19 cellular contexts compared by ENCODE assay signal in genomic region chr12:131384544-131384855, GRCh38.
DNase-seq lines count a peak whose midpoint lies in the region; ATAC-seq, FAIRE-seq and TF ChIP-seq lines count a peak whose summit lies in the region.
"Had no signal": no experiment of that assay in that cellular context is flagged by ENCODE, and none has a peak within 500 bp of the region (broad histone marks: within the 10 kb centered on the region; RNA-seq: fewer than 3 reads in every experiment).

No MANE protein-coding gene starts in this region.

- H2AK5ac ChIP-seq in H9 (ENCODE audit: insufficient read length, low read length): no peak overlapping the region
- H2AK5ac ChIP-seq in H1 (ENCODE audit: low read depth, low read length): no peak overlapping the region
- peak overlapping the region; percentile 56 for H2AK5ac ChIP-seq in neuronal stem cell (ENCODE audit: low read depth, low read length)

- H3T11ph ChIP-seq in H9 (ENCODE audit: low read length): no peak overlapping the region

- H2BK15ac ChIP-seq in H9 (ENCODE audit: low read depth, low read length) (no peak overlapping the region), H1 (ENCODE audit: low read length) (0 out of 2 replicates have a peak overlapping the region, but pooled peaks have one; percentile 46), neuronal stem cell (ENCODE audit: low read length) (no peak overlapping the region)

- no peak overlapping the region for H3K56ac ChIP-seq in H9 (ENCODE audit: insufficient read length, low read depth, low read length)
- H3K56ac ChIP-seq in H1 (replicated peaks; ENCODE audit: insufficient read length, low read depth, low read length): no peak overlapping the region

- H3K23ac ChIP-seq in H9 (ENCODE audit: insufficient read length, low read depth, low read length): no peak overlapping the region
- H3K23ac ChIP-seq in H1 (ENCODE audit: insufficient read length): no peak overlapping the region
- H3K23ac ChIP-seq in neuronal stem cell (ENCODE audit: low read depth, low read length, poor library complexity): no peak overlapping the region

- peaks cover 16 to 54% of the 10 kb centered on the region in 2 experiments for H3K4me1 Mint-ChIP-seq in H9
- H3K4me1 Mint-ChIP-seq: CD4-positive, alpha-beta memory T cell had no signal

- H3K4me2 ChIP-seq in H9 (ENCODE audit: insufficient read depth, insufficient read length, low read length) (no peak overlapping the region), H1 (ENCODE audit: insufficient read depth in 1 of 2, low read depth in 2 of 2, low read length in 2 of 2) (no peak overlapping the region), neuronal stem cell (ENCODE audit: insufficient read depth, low read length, poor library complexity, severe bottlenecking) (no peak overlapping the region)
- H3K4me2 ChIP-seq: GM23338 had no signal

- H3K36me3 ChIP-seq in H1 (ENCODE audit: control insufficient read depth in 2 of 4, insufficient read depth in 4 of 4, low read length in 3 of 4) (no peaks in the 10 kb centered on the region), neuronal stem cell (replicated peaks in 1 of 2; ENCODE audit: control insufficient read depth in 2 of 2, insufficient read depth in 2 of 2, low read length in 2 of 2) (no peaks in the 10 kb centered on the region), spleen (no peaks in the 10 kb centered on the region)

- no peaks in the 10 kb centered on the region for H3K9me3 Mint-ChIP-seq in H9
- H3K9me3 Mint-ChIP-seq: CD4-positive, alpha-beta memory T cell; GM23338 had no signal

- H3K4me3 ChIP-seq in H1 (ENCODE audit: extremely low read depth in 1 of 4, insufficient read depth in 2 of 4, low read depth in 3 of 4, low read length in 4 of 4) (no peak overlapping the region), neuronal stem cell (ENCODE audit: low read length in 2 of 2) (no peak overlapping the region), spleen (no peak overlapping the region)
- H3K4me3 ChIP-seq: GM23338 had no signal

- H3K23me2 ChIP-seq in H9 (ENCODE audit: insufficient read length, low read depth, low read length, poor library complexity, severe bottlenecking) (no peaks in the 10 kb centered on the region), H1 (ENCODE audit: low read depth, low read length) (no peaks in the 10 kb centered on the region)

- H3K36me3 Mint-ChIP-seq in H9 (ENCODE audit: insufficient read depth in 1 of 3, low read depth in 3 of 3): no peaks in the 10 kb centered on the region
- H3K36me3 Mint-ChIP-seq: CD4-positive, alpha-beta memory T cell had no signal

- H3K18ac ChIP-seq in H9 (ENCODE audit: insufficient read length, low read depth, low read length) (no peak overlapping the region), H1 (ENCODE audit: extremely low read depth, low read length) (no peak overlapping the region), neuronal stem cell (ENCODE audit: low read length) (peak overlapping the region; percentile 64)

- no peak for TF ChIP-seq RAD21 in H1 (IDR thresholded peaks at IDR 0.05 in 1 of 2, conservative IDR thresholded peaks at IDR 0.05 in 1 of 2; ENCODE audit: low read depth in 2 of 2, low read length in 2 of 2)

- H2BK12ac ChIP-seq in H9 (ENCODE audit: insufficient read length, low read depth, low read length): no peak overlapping the region
- 0 out of 2 replicates have a peak overlapping the region, but pooled peaks have one; percentile 60 for H2BK12ac ChIP-seq in H1 (ENCODE audit: low read depth, low read length)
- peak overlapping the region; percentile 63 for H2BK12ac ChIP-seq in neuronal stem cell (ENCODE audit: low read length)

- H4K8ac ChIP-seq in H9 (replicated peaks; ENCODE audit: insufficient read length, low read depth, low read length): no peak overlapping the region
- no peak overlapping the region for H4K8ac ChIP-seq in H1 (ENCODE audit: extremely low read depth, insufficient read depth, low read length)
- H4K8ac ChIP-seq in neuronal stem cell (ENCODE audit: low read depth, low read length): no peak overlapping the region

- no peak for FAIRE-seq in H1 (lab: Jason Lieb, UNC)
- FAIRE-seq: GM12891, GM18507, H54 had no signal

- POLR2A ChIA-PET in H1 (lab: Charles Lee; ENCODE audit: partially characterized antibody): no interaction called here

- no peak overlapping the region for H3K9ac ChIP-seq in H9 (ENCODE audit: extremely low read depth, insufficient read length, low read length)
- H3K9ac ChIP-seq in H1 (replicated peaks in 1 of 4; ENCODE audit: extremely low read depth in 1 of 4, low read depth in 3 of 4, low read length in 3 of 4): no peak overlapping the region
- H3K9ac ChIP-seq in neuronal stem cell (ENCODE audit: low read depth, low read length, poor library complexity): no peak overlapping the region

- H2BK120ac ChIP-seq in H9 (ENCODE audit: low read depth, low read length, poor library complexity, severe bottlenecking): no peak overlapping the region
- H2BK120ac ChIP-seq in H1 (replicated peaks; ENCODE audit: low read depth, low read length): no peak overlapping the region
- no peak overlapping the region for H2BK120ac ChIP-seq in neuronal stem cell (ENCODE audit: low read depth, low read length)

- H3K14ac ChIP-seq in H9 (ENCODE audit: insufficient read depth, low read length) (peak overlapping the region; percentile 50), H1 (ENCODE audit: insufficient read length) (no peak overlapping the region), neuronal stem cell (ENCODE audit: low read length) (no peak overlapping the region)

- no CpG with 5 or more reads among the region's 8 CpGs for WGBS in H9 (ENCODE audit: extremely low coverage, insufficient read length, low lambda C conversion rate)
- WGBS in H1 (ENCODE audit: extremely low coverage in 1 of 2, insufficient coverage in 1 of 2, insufficient read length in 1 of 2, insufficient replicate concordance in 2 of 2, low coverage in 1 of 2, low lambda C conversion rate in 2 of 2, missing lambda C conversion rate in 1 of 2), 2 experiments: 42% methylated on average over 3 of the region's 8 CpGs; no CpG with 5 or more reads in 1 of the 2 experiments
- WGBS in neuronal stem cell (ENCODE audit: extremely low coverage in 2 of 2, insufficient read length in 2 of 2, insufficient replicate concordance in 1 of 2), 2 donors: no CpG with 5 or more reads among the region's 8 CpGs
- WGBS in spleen, 5 donors: 60 to 73% (median 68%) methylated on average over 8 of the region's 8 CpGs

- CTCF ChIA-PET in H1 (lab: Charles Lee; ENCODE audit: partially characterized antibody): no interaction called here

- intact Hi-C loops in spleen (cut with DNase I; ENCODE audit: low total_unique reads): no loop called here

- H4K91ac ChIP-seq in H9 (ENCODE audit: insufficient read length, low read depth, low read length): no peak overlapping the region
- H4K91ac ChIP-seq in H1 (replicated peaks; ENCODE audit: insufficient read length, low read length): no peak overlapping the region
- no peak overlapping the region for H4K91ac ChIP-seq in neuronal stem cell (ENCODE audit: low read depth, low read length, poor library complexity)

- TF ChIP-seq POLR2A in H1 (IDR thresholded peaks at IDR 0.05; ENCODE audit: control extremely low read depth in 1 of 2, low read depth in 2 of 2, low read length in 2 of 2) (no peak), spleen (IDR thresholded peaks at IDR 0.05) (no peak)

- H3K4me3 Mint-ChIP-seq in H9: no peak overlapping the region
- H3K4me3 Mint-ChIP-seq: CD4-positive, alpha-beta memory T cell; GM23338 had no signal

- H3K9me3 ChIP-seq in H9 (ENCODE audit: control insufficient read depth, low read depth, low read length) (no peaks in the 10 kb centered on the region), H1 (ENCODE audit: insufficient read depth in 2 of 2, low read depth in 1 of 2, low read length in 1 of 2) (no peaks in the 10 kb centered on the region), neuronal stem cell (replicated peaks in 1 of 2; ENCODE audit: control insufficient read depth in 2 of 2, insufficient read depth in 1 of 2, low read depth in 1 of 2, low read length in 2 of 2) (no peaks in the 10 kb centered on the region), spleen (no peaks in the 10 kb centered on the region)

- H3K4ac ChIP-seq in H9 (ENCODE audit: low read depth, low read length) (no peak overlapping the region), H1 (replicated peaks; ENCODE audit: insufficient read length, low read depth, low read length) (no peak overlapping the region), neuronal stem cell (ENCODE audit: low read length) (no peak overlapping the region)

- H3K27me3 ChIP-seq in H9 (ENCODE audit: insufficient read depth, low read length) (no peaks in the 10 kb centered on the region; the same call in 1 of the 2 replicates), H1 (replicated peaks in 1 of 4; ENCODE audit: control insufficient read depth in 3 of 4, extremely low read depth in 1 of 4, insufficient read depth in 3 of 4, low read length in 3 of 4) (peaks cover 0 to 6% (median 4%) of the 10 kb centered on the region in 4 experiments; a peak in 2 of 7 replicates), neuronal stem cell (ENCODE audit: control insufficient read depth in 3 of 3, insufficient read depth in 3 of 3, low read depth in 1 of 3, low read length in 3 of 3) (peaks cover 0 to 13% (median 13%) of the 10 kb centered on the region in 3 experiments), spleen (replicated peaks in 1 of 7) (peaks cover 0 to 82% (median 22%) of the 10 kb centered on the region in 7 donors)

- H4K5ac ChIP-seq in H9 (ENCODE audit: insufficient read length, low read depth, low read length): no peak overlapping the region
- H4K5ac ChIP-seq in H1 (ENCODE audit: insufficient read length, low read depth, low read length): no peak overlapping the region

- H2BK20ac ChIP-seq in H9 (ENCODE audit: low read depth, low read length, poor library complexity, severe bottlenecking): no peak overlapping the region
- H2BK20ac ChIP-seq in H1 (ENCODE audit: low read length): no peak overlapping the region

- no peak overlapping the region for H3K27ac Mint-ChIP-seq in H9
- H3K27ac Mint-ChIP-seq: CD4-positive, alpha-beta memory T cell; GM23338 had no signal

- no peak for TF ChIP-seq EP300 in H1 (IDR thresholded peaks at IDR 0.05; ENCODE audit: borderline replicate concordance in 1 of 2, low read depth in 2 of 2, low read length in 2 of 2)

- no peaks in the 10 kb centered on the region for H3K4me1 ChIP-seq in H9 (ENCODE audit: insufficient read depth, low read length)
- H3K4me1 ChIP-seq in H1 (replicated peaks in 1 of 4; ENCODE audit: control insufficient read depth in 3 of 4, insufficient read depth in 4 of 4, low read length in 3 of 4): peaks cover 0 to 36% (median 14%) of the 10 kb centered on the region in 4 experiments; a peak in 6 of 7 replicates
- peaks cover 16 to 39% of the 10 kb centered on the region in 2 donors for H3K4me1 ChIP-seq in neuronal stem cell (ENCODE audit: control insufficient read depth in 2 of 2, insufficient read depth in 1 of 2, low read depth in 1 of 2, low read length in 2 of 2)
- no peaks in the 10 kb centered on the region for H3K4me1 ChIP-seq in spleen

- no peaks in the 10 kb centered on the region for H3K27me3 Mint-ChIP-seq in H9 (ENCODE audit: low read depth)

- H2BK5ac ChIP-seq in H9 (ENCODE audit: insufficient read length, low read length): no peak overlapping the region
- no peak overlapping the region for H2BK5ac ChIP-seq in H1 (ENCODE audit: low read depth, low read length)
- H2BK5ac ChIP-seq in neuronal stem cell (ENCODE audit: low read length): no peak overlapping the region

- DNase-seq in H9 (no peak), H1 (ENCODE audit: low read depth in 1 of 2, low spot score in 2 of 2) (no peak), neuronal stem cell (ENCODE audit: low spot score) (no peak), spleen (peak; percentile 53), NCI-H2081 treated with DMSO at 0.1 percent for 48 hours (lab: John Stamatoyannopoulos, UW) (no peak), putamen (ENCODE audit: low spot score) (no peak)
- DNase-seq: C1 segment of cervical spinal cord; Calu3; CD4-positive, alpha-beta memory T cell; COR-L47; DMS53; DMS79 treated with DMSO at 0.1 percent for 48 hours; GF-D8 had no signal

- H3K27ac ChIP-seq in H9 (ENCODE audit: insufficient read length, low read depth, low read length): no peak overlapping the region
- H3K27ac ChIP-seq in H1 (ENCODE audit: low read depth, low read length): no peak overlapping the region
- H3K27ac ChIP-seq in neuronal stem cell (replicated peaks; ENCODE audit: low read length): no peak overlapping the region
- H3K27ac ChIP-seq in spleen: no peak overlapping the region

- no peaks in the 10 kb centered on the region for H4K20me1 ChIP-seq in H9 (ENCODE audit: control insufficient read depth, insufficient read depth, insufficient read length)
- peaks cover 0 to 1% of the 10 kb centered on the region in 2 experiments for H4K20me1 ChIP-seq in H1 (replicated peaks in 1 of 2; ENCODE audit: control insufficient read depth in 1 of 2, insufficient read depth in 2 of 2, low read length in 2 of 2)

- no peaks in the 10 kb centered on the region for H3K79me2 ChIP-seq in H9 (ENCODE audit: insufficient read depth, low read length)
- no peaks in the 10 kb centered on the region for H3K79me2 ChIP-seq in H1 (ENCODE audit: control insufficient read depth in 1 of 2, insufficient read depth in 2 of 2, low read length in 2 of 2)

- H2AFZ ChIP-seq in H9 (ENCODE audit: low read length): no peak overlapping the region
- H2AFZ ChIP-seq in H1 (ENCODE audit: low read length): no peak overlapping the region
- peak overlapping the region; percentile 43 for H2AFZ ChIP-seq in neuronal stem cell (ENCODE audit: low read length)
- H2AFZ ChIP-seq: GM23338 had no signal

- ATAC-seq in HG03159 (IDR thresholded peaks at IDR 0.05; ENCODE audit: unreplicated experiment): no peak
- ATAC-seq: GM23338, HCT116 had no signal

- H3K79me1 ChIP-seq in H9 (ENCODE audit: insufficient read depth, low read depth, low read length, poor library complexity, severe bottlenecking) (no peaks in the 10 kb centered on the region), H1 (ENCODE audit: low read depth, low read length) (no peaks in the 10 kb centered on the region), neuronal stem cell (ENCODE audit: low read depth, low read length) (no peaks in the 10 kb centered on the region)

- TF ChIP-seq CTCF in H9 (conservative IDR thresholded peaks at IDR 0.05) (no peak), H1 (IDR thresholded peaks at IDR 0.05; ENCODE audit: control extremely low read depth in 1 of 3, insufficient read depth in 1 of 3, low read depth in 1 of 3, low read length in 3 of 3) (no peak), spleen (IDR thresholded peaks at IDR 0.05 in 8 of 11, conservative IDR thresholded peaks at IDR 0.05 in 3 of 11) (no peak)
